In genomic region chr3:120393761-120394160, GRCh38 we compare ENCODE assay signal across 19 cellular contexts. TPM values are rescaled to one million over a fixed set of nuclear protein-coding genes. Genes with fewer than 3 reads are reported as not detected.
"Had no signal": no experiment of that assay in that cellular context is flagged by ENCODE, and none has a peak within 500 bp of the region (broad histone marks: within the 10 kb centered on the region; RNA-seq: fewer than 3 reads in every experiment).

No MANE protein-coding gene starts in this region.

- H3K27ac ChIP-seq: dorsolateral prefrontal cortex, epithelial cell of prostate, esophagus squamous epithelium, neutrophil, right atrium auricular region, skin epidermis, upper lobe of left lung, uterus had no signal

- DNase-seq: dorsolateral prefrontal cortex; effector CD8-positive, alpha-beta T cell; esophagus squamous epithelium; head of caudate nucleus; hippocampal formation; left colon; mesendoderm; naive thymus-derived CD4-positive, alpha-beta T cell; nephron progenitor cell; sigmoid colon; stimulated activated CD4-positive, alpha-beta T cell treated with anti-CD3 and anti-CD28 coated beads, Interleukin-12 subunit alpha, Interleukin-12 subunit beta, amount 100 ng/mL, for 4 hours; stimulated activated naive CD4-positive, alpha-beta T cell treated with Interleukin-2 at 50 U/mL for 16 hours; upper lobe of left lung; uterus had no signal

- H3K9me3 ChIP-seq: esophagus squamous epithelium, neutrophil, right atrium auricular region, sigmoid colon, upper lobe of left lung, uterus had no signal

- ATAC-seq: left colon; naive thymus-derived CD4-positive, alpha-beta T cell had no signal

- H3K27me3 ChIP-seq: dorsolateral prefrontal cortex, esophagus squamous epithelium, neutrophil, right atrium auricular region, sigmoid colon, upper lobe of left lung, uterus had no signal

- H3K4me3 ChIP-seq: coronary artery, dorsolateral prefrontal cortex, esophagus squamous epithelium, right atrium auricular region, sigmoid colon, skin epidermis, upper lobe of left lung, uterus had no signal

- H3K36me3 ChIP-seq: neutrophil, uterus had no signal

- H3K4me1 ChIP-seq: esophagus squamous epithelium, right atrium auricular region, upper lobe of left lung, uterus had no signal

RNA-seq across cellular contexts. Expression of gene FSTL1, which starts 57.0 kb away (rescaled TPM):
- polyA plus RNA-seq: naive thymus-derived CD4-positive, alpha-beta T cell had no signal
